In the genomic region with DNA sequence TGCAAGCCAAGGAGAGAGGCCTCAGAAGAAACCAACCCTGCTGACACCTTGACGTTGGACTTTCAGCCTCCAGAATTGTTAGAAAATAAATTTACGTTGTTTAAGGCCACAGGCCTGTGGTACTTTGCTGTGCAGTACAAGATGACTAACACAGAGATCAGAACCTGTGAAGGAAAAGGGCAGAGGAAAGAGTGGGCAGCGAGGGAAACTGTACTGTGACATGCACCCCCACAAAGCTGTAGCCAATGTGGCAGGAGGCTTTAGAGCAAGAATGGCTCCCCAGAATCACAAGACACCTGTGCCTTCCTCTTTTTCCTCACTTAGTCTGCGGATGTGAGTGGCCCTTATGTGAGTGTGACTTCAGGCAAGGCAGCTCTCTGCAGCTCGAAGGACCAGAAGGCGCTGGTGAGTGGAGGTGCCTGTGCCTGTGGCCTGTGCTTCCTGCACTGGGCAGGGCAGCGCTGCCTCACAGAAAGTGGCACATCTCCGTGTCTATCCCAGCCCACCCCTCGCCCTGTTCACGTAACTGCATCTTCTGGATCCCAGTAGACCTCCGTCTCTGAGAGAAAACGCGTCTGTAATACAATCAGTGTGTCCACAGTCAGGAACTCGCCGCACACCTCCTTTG, we compare ENCODE assay signal across 22 cellular contexts.
DNase-seq lines count a peak whose midpoint lies in the region; ATAC-seq and TF ChIP-seq lines count a peak whose summit lies in the region.
"Had no signal": no experiment of that assay in that cellular context is flagged by ENCODE, and none has a peak within 500 bp of the region (broad histone marks: within the 10 kb centered on the region; RNA-seq: fewer than 3 reads in every experiment).

No MANE protein-coding gene starts in this region.

- H3K4me3 Mint-ChIP-seq in activated CD4-positive, alpha-beta memory T cell treated with anti-CD3 and anti-CD28 coated beads for 36 hours, result no peak overlapping the region
- no peak overlapping the region for H3K4me3 Mint-ChIP-seq in activated CD4-positive, alpha-beta memory T cell treated with anti-CD3 and anti-CD28 coated beads, Interleukin-2, amount 10 ng/mL, durations not matched to agents 7 days and 5 days
- H3K4me3 Mint-ChIP-seq in endodermal cell, result no peak overlapping the region
- peak overlapping the region in 1 of 2 donors; percentile 5 for H3K4me3 Mint-ChIP-seq in stimulated activated naive B cell treated with anti-CD40 and anti-IgM and Interleukin-4, amounts not matched to agents 10 μg/mL and 1 μg/mL and 100 μg/mL, for 72 hours
- H3K4me3 Mint-ChIP-seq: CD4-positive, alpha-beta T cell; HFFc6 had no signal

- no peak overlapping the region for H3K4me3 ChIP-seq in endodermal cell (ENCODE audit: low read length)
- H3K4me3 ChIP-seq: BLaER1, HAP-1, MG63 had no signal

- no peaks in the 10 kb centered on the region for H3K4me1 ChIP-seq in endodermal cell (ENCODE audit: control insufficient read depth, insufficient read depth, low read length)
- H3K4me1 ChIP-seq: BLaER1, HAP-1 had no signal

- WGBS in endodermal cell (ENCODE audit: insufficient coverage in 1 of 2, insufficient read length in 1 of 2), 2 experiments, result 94 to 97% methylated on average over 14 to 15 of the region's 15 CpGs

- H3K9me3 ChIP-seq in endodermal cell (ENCODE audit: control insufficient read depth, low read length), result no peaks in the 10 kb centered on the region
- H3K9me3 ChIP-seq: BLaER1, HAP-1, MG63 had no signal

- no peaks in the 10 kb centered on the region for H3K9me3 Mint-ChIP-seq in activated CD4-positive, alpha-beta memory T cell treated with anti-CD3 and anti-CD28 coated beads for 36 hours
- H3K9me3 Mint-ChIP-seq in activated CD4-positive, alpha-beta memory T cell treated with anti-CD3 and anti-CD28 coated beads, Interleukin-2, amount 10 ng/mL, durations not matched to agents 7 days and 5 days, result no peaks in the 10 kb centered on the region
- H3K9me3 Mint-ChIP-seq in endodermal cell, result peaks cover 4% of the 10 kb centered on the region
- peaks cover 3 to 10% of the 10 kb centered on the region in 2 donors for H3K9me3 Mint-ChIP-seq in stimulated activated naive B cell treated with anti-CD40 and anti-IgM and Interleukin-4, amounts not matched to agents 10 μg/mL and 1 μg/mL and 100 μg/mL, for 72 hours
- H3K9me3 Mint-ChIP-seq: CD4-positive, alpha-beta T cell; HFFc6 had no signal

- POLR2A ChIA-PET in activated CD4-positive, alpha-beta memory T cell treated with anti-CD3 and anti-CD28 coated beads for 36 hours (lab: Charles Lee), result no interaction called here
- POLR2A ChIA-PET in activated CD4-positive, alpha-beta memory T cell treated with anti-CD3 and anti-CD28 coated beads, Interleukin-2, amount 10 ng/mL, durations not matched to agents 7 days and 5 days (lab: Charles Lee), result no interaction called here

- H3K27me3 ChIP-seq in endodermal cell (ENCODE audit: control insufficient read depth, insufficient read depth, low read length, poor library complexity, severe bottlenecking), result peaks cover 26% of the 10 kb centered on the region
- H3K27me3 ChIP-seq: BLaER1, MG63 had no signal

- peak; percentile 47 to 62 for ATAC-seq in stimulated activated naive B cell treated with anti-CD40 and anti-IgM and Interleukin-4, amounts not matched to agents 10 μg/mL and 1 μg/mL and 100 μg/mL, for 72 hours (replicated peaks)
- no peak for ATAC-seq in HG03135 (IDR thresholded peaks at IDR 0.05; ENCODE audit: unreplicated experiment)

- CTCF ChIA-PET in activated CD4-positive, alpha-beta memory T cell treated with anti-CD3 and anti-CD28 coated beads for 36 hours (lab: Charles Lee), result no interaction called here
- CTCF ChIA-PET in activated CD4-positive, alpha-beta memory T cell treated with anti-CD3 and anti-CD28 coated beads, Interleukin-2, amount 10 ng/mL, durations not matched to agents 7 days and 5 days (lab: Charles Lee), result no interaction called here

- no peak overlapping the region for H3K9ac ChIP-seq in endodermal cell (ENCODE audit: extremely low read depth, low read length, poor library complexity, severe bottlenecking)
- H3K9ac ChIP-seq: BLaER1 had no signal

- H3K27ac Mint-ChIP-seq in activated CD4-positive, alpha-beta memory T cell treated with anti-CD3 and anti-CD28 coated beads for 36 hours, result no peak overlapping the region
- H3K27ac Mint-ChIP-seq in activated CD4-positive, alpha-beta memory T cell treated with anti-CD3 and anti-CD28 coated beads, Interleukin-2, amount 10 ng/mL, durations not matched to agents 7 days and 5 days, result no peak overlapping the region
- H3K27ac Mint-ChIP-seq in endodermal cell, result no peak overlapping the region
- H3K27ac Mint-ChIP-seq in stimulated activated naive B cell treated with anti-CD40 and anti-IgM and Interleukin-4, amounts not matched to agents 10 μg/mL and 1 μg/mL and 100 μg/mL, for 72 hours, result peak overlapping the region; percentile 81
- H3K27ac Mint-ChIP-seq: CD4-positive, alpha-beta T cell; HFFc6 had no signal

- no peaks in the 10 kb centered on the region for H3K36me3 Mint-ChIP-seq in activated CD4-positive, alpha-beta memory T cell treated with anti-CD3 and anti-CD28 coated beads for 36 hours
- H3K36me3 Mint-ChIP-seq in activated CD4-positive, alpha-beta memory T cell treated with anti-CD3 and anti-CD28 coated beads, Interleukin-2, amount 10 ng/mL, durations not matched to agents 7 days and 5 days (ENCODE audit: low read depth), result no peaks in the 10 kb centered on the region
- H3K36me3 Mint-ChIP-seq in endodermal cell (ENCODE audit: low read depth), result no peaks in the 10 kb centered on the region
- peaks cover 18 to 19% of the 10 kb centered on the region in 2 donors for H3K36me3 Mint-ChIP-seq in stimulated activated naive B cell treated with anti-CD40 and anti-IgM and Interleukin-4, amounts not matched to agents 10 μg/mL and 1 μg/mL and 100 μg/mL, for 72 hours

- H3K27ac ChIP-seq in endodermal cell (ENCODE audit: low read depth, low read length), result no peak overlapping the region
- H3K27ac ChIP-seq: BLaER1 had no signal

- DNase-seq in activated CD4-positive, alpha-beta memory T cell treated with anti-CD3 and anti-CD28 coated beads for 36 hours, result peak; percentile 22
- DNase-seq in activated CD4-positive, alpha-beta memory T cell treated with anti-CD3 and anti-CD28 coated beads, Interleukin-2, amount 10 ng/mL, durations not matched to agents 7 days and 5 days, result no peak
- DNase-seq in CD1c-positive myeloid dendritic cell (ENCODE audit: extremely low spot score), result peak; percentile 41
- peak; percentile 26 for DNase-seq in endodermal cell
- DNase-seq in stimulated activated naive B cell treated with anti-CD40 and anti-IgM and Interleukin-4, amounts not matched to agents 10 μg/mL and 1 μg/mL and 100 μg/mL, for 72 hours, result peak; percentile 45
- DNase-seq in NCI-H446 treated with DMSO at 0.1 percent for 48 hours (lab: John Stamatoyannopoulos, UW), result no peak
- DNase-seq: CD4-positive, alpha-beta T cell; GOT3; HFFc6; IMR-90; KG1; MG63; NCI-H1105 treated with DMSO at 0.1 percent for 48 hours; NCI-H146; NCI-H1930; NCI-H2107; NCI-H524 treated with DMSO at 0.1 percent for 48 hours; NCI-H774; SIG-M5 had no signal

- intact Hi-C loops in activated CD4-positive, alpha-beta memory T cell treated with anti-CD3 and anti-CD28 coated beads for 36 hours (cut with micrococcal nuclease), result loop anchor here (1.0 kb wide), 1 partner anchor 17 kb away; no protein-coding TSS in a partner anchor

- TF ChIP-seq CTCF in endodermal cell (conservative IDR thresholded peaks at IDR 0.05), result no peak

- H3K4me1 Mint-ChIP-seq in activated CD4-positive, alpha-beta memory T cell treated with anti-CD3 and anti-CD28 coated beads for 36 hours (ENCODE audit: low read depth), result no peaks in the 10 kb centered on the region
- no peaks in the 10 kb centered on the region for H3K4me1 Mint-ChIP-seq in activated CD4-positive, alpha-beta memory T cell treated with anti-CD3 and anti-CD28 coated beads, Interleukin-2, amount 10 ng/mL, durations not matched to agents 7 days and 5 days
- no peaks in the 10 kb centered on the region for H3K4me1 Mint-ChIP-seq in endodermal cell
- H3K4me1 Mint-ChIP-seq in stimulated activated naive B cell treated with anti-CD40 and anti-IgM and Interleukin-4, amounts not matched to agents 10 μg/mL and 1 μg/mL and 100 μg/mL, for 72 hours, result peaks cover 25 to 37% of the 10 kb centered on the region in 2 donors

- peaks cover 3% of the 10 kb centered on the region for H3K27me3 Mint-ChIP-seq in activated CD4-positive, alpha-beta memory T cell treated with anti-CD3 and anti-CD28 coated beads for 36 hours
- peaks cover 2% of the 10 kb centered on the region for H3K27me3 Mint-ChIP-seq in activated CD4-positive, alpha-beta memory T cell treated with anti-CD3 and anti-CD28 coated beads, Interleukin-2, amount 10 ng/mL, durations not matched to agents 7 days and 5 days
- H3K27me3 Mint-ChIP-seq in endodermal cell (ENCODE audit: insufficient read depth), result peaks cover 55% of the 10 kb centered on the region
- H3K27me3 Mint-ChIP-seq in stimulated activated naive B cell treated with anti-CD40 and anti-IgM and Interleukin-4, amounts not matched to agents 10 μg/mL and 1 μg/mL and 100 μg/mL, for 72 hours, result peaks cover 26 to 39% of the 10 kb centered on the region in 2 donors

- no peaks in the 10 kb centered on the region for H3K36me3 ChIP-seq in endodermal cell (ENCODE audit: control insufficient read depth, insufficient read depth, low read length)
- H3K36me3 ChIP-seq: BLaER1, HAP-1, MG63 had no signal

Comparison
In these comparisons a context has a peak if more than half of its experiments do, and no peak if none do; other contexts are left out.
1. DNase-seq: peak in activated CD4-positive, alpha-beta memory T cell treated with anti-CD3 and anti-CD28 coated beads for 36 hours (single experiment), CD1c-positive myeloid dendritic cell (single experiment), endodermal cell (single experiment) and stimulated activated naive B cell treated with anti-CD40 and anti-IgM and Interleukin-4, amounts not matched to agents 10 μg/mL and 1 μg/mL and 100 μg/mL, for 72 hours (single experiment); none in activated CD4-positive, alpha-beta memory T cell treated with anti-CD3 and anti-CD28 coated beads, Interleukin-2, amount 10 ng/mL, durations not matched to agents 7 days and 5 days (single experiment) and NCI-H446 treated with DMSO at 0.1 percent for 48 hours (single experiment).